Comparison of ENCODE assay signal across 27 cellular contexts in genomic region chr4:5755679-5756078, GRCh38.
"Had no signal": no experiment of that assay in that cellular context is flagged by ENCODE, and none has a peak within 500 bp of the region (broad histone marks: within the 10 kb centered on the region; RNA-seq: fewer than 3 reads in every experiment).

No MANE protein-coding gene starts in this region.

- H3K9me3 Mint-ChIP-seq: activated CD4-positive, alpha-beta memory T cell treated with anti-CD3 and anti-CD28 coated beads, Interleukin-2, amount 10 ng/mL, durations not matched to agents 7 days and 5 days; activated CD4-positive, alpha-beta T cell treated with anti-CD3 and anti-CD28 coated beads, Interleukin-2, amount 10 ng/mL, durations not matched to agents 7 days and 5 days; activated T-helper 2 cell treated with anti-CD3 and anti-CD28 coated beads, Interferon-gamma antibody, Interleukin-2, Interleukin-4, amounts not matched to agents 10 μg/mL and 5 μg/mL and 100 μg/mL, durations not matched to agents 14 hours and 24 hours and 36 hours; natural killer cell; stimulated activated naive CD8-positive, alpha-beta T cell treated with anti-CD3 and anti-CD28 coated beads, Interleukin-15, Interleukin-2, amounts not matched to agents 100 ng/mL and 50 ng/mL, for 24 hours; type B pancreatic cell had no signal

- H3K27me3 Mint-ChIP-seq: activated CD4-positive, alpha-beta memory T cell treated with anti-CD3 and anti-CD28 coated beads, Interleukin-2, amount 10 ng/mL, durations not matched to agents 7 days and 5 days; activated CD4-positive, alpha-beta T cell treated with anti-CD3 and anti-CD28 coated beads, Interleukin-2, amount 10 ng/mL, durations not matched to agents 7 days and 5 days; stimulated activated naive CD8-positive, alpha-beta T cell treated with anti-CD3 and anti-CD28 coated beads, Interleukin-15, Interleukin-2, amounts not matched to agents 100 ng/mL and 50 ng/mL, for 24 hours; type B pancreatic cell had no signal

- H3K36me3 Mint-ChIP-seq: activated naive CD4-positive, alpha-beta T cell treated with anti-CD3 and anti-CD28 coated beads, Interleukin-2, amount 50 U/mL, for 72 hours; natural killer cell had no signal

- H3K36me3 ChIP-seq: cardiac muscle cell, right lobe of liver had no signal

- H3K27ac Mint-ChIP-seq: activated CD4-positive, alpha-beta memory T cell treated with anti-CD3 and anti-CD28 coated beads, Interleukin-2, amount 10 ng/mL, durations not matched to agents 7 days and 5 days; activated CD4-positive, alpha-beta T cell treated with anti-CD3 and anti-CD28 coated beads, Interleukin-2, amount 10 ng/mL, durations not matched to agents 7 days and 5 days; activated naive CD4-positive, alpha-beta T cell treated with anti-CD3 and anti-CD28 coated beads, Interleukin-2, amount 50 U/mL, for 72 hours; activated T-helper 2 cell treated with anti-CD3 and anti-CD28 coated beads, Interferon-gamma antibody, Interleukin-2, Interleukin-4, amounts not matched to agents 10 μg/mL and 5 μg/mL and 100 μg/mL, durations not matched to agents 14 hours and 24 hours and 36 hours; natural killer cell; stimulated activated naive CD8-positive, alpha-beta T cell treated with anti-CD3 and anti-CD28 coated beads, Interleukin-15, Interleukin-2, amounts not matched to agents 100 ng/mL and 50 ng/mL, for 24 hours; type B pancreatic cell had no signal

- H3K27me3 ChIP-seq: body of pancreas, cardiac muscle cell, esophagus muscularis mucosa, foreskin keratinocyte, heart left ventricle, right lobe of liver had no signal

- H3K4me1 Mint-ChIP-seq: natural killer cell had no signal

- H3K4me1 ChIP-seq: esophagus muscularis mucosa, heart left ventricle, lower lobe of right lung, right lobe of liver had no signal

- DNase-seq: activated CD4-positive, alpha-beta T cell treated with anti-CD3 and anti-CD28 coated beads, Interleukin-2, amount 10 ng/mL, durations not matched to agents 7 days and 5 days; activated CD4-positive, CD25-positive, alpha-beta regulatory T cell treated with anti-CD3 and anti-CD28 coated beads, Interleukin-2, amount 50 U/mL, for 72 hours; activated naive CD4-positive, alpha-beta T cell; activated T-cell treated with anti-CD3 and anti-CD28 coated beads, Interleukin-2, amount 50 U/mL, for 48 hours; body of pancreas; dermis blood vessel endothelial cell; effector CD4-positive, alpha-beta T cell; foreskin keratinocyte; heart left ventricle; kidney glomerular epithelial cell; lower lobe of right lung; mesendoderm; natural killer cell; right lobe of liver; stimulated activated CD4-positive, alpha-beta T cell treated with anti-CD3 and anti-CD28 coated beads, Interleukin-12 subunit alpha, Interleukin-12 subunit beta, amount 100 ng/mL, for 4 hours; stimulated activated CD4-positive, alpha-beta T cell treated with anti-CD3 and anti-CD28 coated beads, Interleukin-4, amount 100 ng/mL, for 1 hour; T-helper 2 cell had no signal

- H3K9me3 ChIP-seq: body of pancreas, heart left ventricle, lower lobe of right lung, right lobe of liver, thoracic aorta had no signal

- H3K4me3 Mint-ChIP-seq: activated CD4-positive, alpha-beta memory T cell treated with anti-CD3 and anti-CD28 coated beads, Interleukin-2, amount 10 ng/mL, durations not matched to agents 7 days and 5 days; activated CD4-positive, alpha-beta T cell treated with anti-CD3 and anti-CD28 coated beads, Interleukin-2, amount 10 ng/mL, durations not matched to agents 7 days and 5 days; natural killer cell; stimulated activated naive CD8-positive, alpha-beta T cell treated with anti-CD3 and anti-CD28 coated beads, Interleukin-15, Interleukin-2, amounts not matched to agents 100 ng/mL and 50 ng/mL, for 24 hours; type B pancreatic cell had no signal

- H3K27ac ChIP-seq: body of pancreas, cardiac muscle cell, esophagus muscularis mucosa, foreskin keratinocyte, heart left ventricle, lower lobe of right lung, right lobe of liver, thoracic aorta had no signal

- ATAC-seq: activated naive CD4-positive, alpha-beta T cell treated with anti-CD3 and anti-CD28 coated beads, Interleukin-2, amount 50 U/mL, for 72 hours; body of pancreas; foreskin keratinocyte; heart left ventricle; left lobe of liver; lower lobe of right lung; natural killer cell; right lobe of liver had no signal

- H3K4me3 ChIP-seq: body of pancreas, cardiac muscle cell, esophagus muscularis mucosa, heart left ventricle, lower lobe of right lung, right lobe of liver, skin epidermis, thoracic aorta had no signal
